ENCODE assay signal across 24 cellular contexts in genomic region chr20:51104960-51105460, GRCh38.
A peak's percentile ranks its signal among the peaks of the same experiment; 100 is the strongest.
DNase-seq lines count a peak whose midpoint lies in the region; TF ChIP-seq lines count a peak whose summit lies in the region.
"Had no signal": no experiment of that assay in that cellular context is flagged by ENCODE, and none has a peak within 500 bp of the region (broad histone marks: within the 10 kb centered on the region; RNA-seq: fewer than 3 reads in every experiment).

No MANE protein-coding gene starts in this region.

- no peak overlapping the region for H3K23ac ChIP-seq in mesenchymal stem cell (ENCODE audit: low read length in 2 of 2)

- H3K9ac ChIP-seq in mesenchymal stem cell (ENCODE audit: low read length): no peak overlapping the region

- peaks cover 7% of the 10 kb centered on the region for H3K9me3 ChIP-seq in mesenchymal stem cell (ENCODE audit: control insufficient read depth, low read length)
- H3K9me3 ChIP-seq: BE2C had no signal

- no peak overlapping the region for H2AK5ac ChIP-seq in mesenchymal stem cell (ENCODE audit: low read length, severe bottlenecking)

- H3K4me2 ChIP-seq in mesenchymal stem cell (ENCODE audit: low read length, poor library complexity, severe bottlenecking): no peak overlapping the region

- peaks cover 34% of the 10 kb centered on the region for H3K27me3 Mint-ChIP-seq in brain

- H3K27me3 ChIP-seq in mesenchymal stem cell (ENCODE audit: control insufficient read depth in 1 of 2, insufficient read depth in 1 of 2, low read length in 2 of 2): peaks cover 40 to 80% of the 10 kb centered on the region in 2 experiments
- H3K27me3 ChIP-seq: BE2C had no signal

- H3K18ac ChIP-seq in mesenchymal stem cell (ENCODE audit: low read depth in 1 of 2, low read length in 2 of 2): no peak overlapping the region

- H3K4me3 Mint-ChIP-seq in brain: no peak overlapping the region
- H3K4me3 Mint-ChIP-seq: CD4-positive, CD25-positive, alpha-beta regulatory T cell; HFFc6 had no signal

- H3K14ac ChIP-seq in mesenchymal stem cell (ENCODE audit: low read length in 2 of 2): no peak overlapping the region

- H2AFZ ChIP-seq in mesenchymal stem cell (ENCODE audit: low read depth, low read length): no peak overlapping the region

- no peak overlapping the region for H3K27ac ChIP-seq in mesenchymal stem cell (ENCODE audit: low read length, poor library complexity, severe bottlenecking)
- H3K27ac ChIP-seq: HL-60 had no signal

- no peak overlapping the region for H2BK15ac ChIP-seq in mesenchymal stem cell (ENCODE audit: low read depth, poor library complexity, severe bottlenecking)

- no peaks in the 10 kb centered on the region for H3K79me1 ChIP-seq in mesenchymal stem cell (replicated peaks; ENCODE audit: low read length, poor library complexity, severe bottlenecking)

- H4K8ac ChIP-seq in mesenchymal stem cell (ENCODE audit: low read length): no peak overlapping the region

- WGBS in mesenchymal stem cell: 70% methylated on average over 3 of the region's 3 CpGs

- peak overlapping the region in 3 of 5 experiments; percentile 83 to 98 (median 86) for H3K27ac Mint-ChIP-seq in brain
- H3K27ac Mint-ChIP-seq: CD4-positive, CD25-positive, alpha-beta regulatory T cell; HFFc6 had no signal

- no peaks in the 10 kb centered on the region for H3K4me1 ChIP-seq in mesenchymal stem cell (ENCODE audit: control insufficient read depth, insufficient read depth, low read depth, low read length)
- H3K4me1 ChIP-seq: BE2C had no signal

- no peak overlapping the region for H3K4ac ChIP-seq in mesenchymal stem cell (ENCODE audit: low read depth in 1 of 2, low read length in 2 of 2)

- no peak overlapping the region for H4K91ac ChIP-seq in mesenchymal stem cell (ENCODE audit: low read length)

- H3K4me1 Mint-ChIP-seq in brain: peaks cover 36% of the 10 kb centered on the region
- H3K4me1 Mint-ChIP-seq: CD4-positive, CD25-positive, alpha-beta regulatory T cell had no signal

- no peaks in the 10 kb centered on the region for H3K36me3 Mint-ChIP-seq in brain
- H3K36me3 Mint-ChIP-seq: CD4-positive, CD25-positive, alpha-beta regulatory T cell had no signal

- H3K36me3 ChIP-seq in mesenchymal stem cell (ENCODE audit: control insufficient read depth in 1 of 2, insufficient read depth in 2 of 2, low read depth in 1 of 2, low read length in 2 of 2): no peaks in the 10 kb centered on the region
- H3K36me3 ChIP-seq: BE2C had no signal

- no peak overlapping the region for H2BK5ac ChIP-seq in mesenchymal stem cell (ENCODE audit: low read depth, low read length, poor library complexity, severe bottlenecking)

- no peak for TF ChIP-seq CTCF in brain (conservative IDR thresholded peaks at IDR 0.05)

- DNase-seq in SIG-M5 treated with dmso at 0.1 percent for 504 hours (lab: John Stamatoyannopoulos, UW; ENCODE audit: unreplicated experiment): peak; percentile 9
- DNase-seq in SIG-M5 (lab: John Stamatoyannopoulos, UW): no peak
- peak; percentile 24 for DNase-seq in mesenchymal stem cell
- DNase-seq in superior temporal gyrus (ENCODE audit: extremely low spot score): no peak
- no peak for DNase-seq in RKO (ENCODE audit: low spot score)
- DNase-seq in NCI-H510A treated with DMSO at 0.1 percent for 48 hours (lab: John Stamatoyannopoulos, UW): no peak
- DNase-seq: 8988T; BE2C; CD4-positive, CD25-positive, alpha-beta regulatory T cell; DMS 273 treated with DMSO at 0.1 percent for 48 hours; DMS79 treated with DMSO at 0.1 percent for 48 hours; HFFc6; KBM-7; MM.1S; NCI-H1105; NCI-H146; NCI-H2029; NCI-H2227 treated with DMSO at 0.1 percent for 48 hours; NCI-H524; NCI-H774; NK-92 treated with Interleukin-12 subunit alpha and Interleukin-12 subunit beta, amount 100 ng/mL, for 24 hours; SW 1271 had no signal

- H3K4me3 ChIP-seq in mesenchymal stem cell (ENCODE audit: insufficient read depth in 1 of 2, low read depth in 1 of 2, low read length in 2 of 2): no peak overlapping the region

- peaks cover 0 to 10% (median 0%) of the 10 kb centered on the region in 5 experiments for H3K9me3 Mint-ChIP-seq in brain
- H3K9me3 Mint-ChIP-seq: CD4-positive, CD25-positive, alpha-beta regulatory T cell; HFFc6 had no signal

- H2BK120ac ChIP-seq in mesenchymal stem cell (ENCODE audit: low read depth, low read length): no peak overlapping the region

- no peak overlapping the region for H2BK12ac ChIP-seq in mesenchymal stem cell (ENCODE audit: low read length in 2 of 2)

Comparison
In these comparisons a context has a peak if more than half of its experiments do, and no peak if none do; other contexts are left out.
1. DNase-seq: peak in SIG-M5 treated with dmso at 0.1 percent for 504 hours (single experiment) and mesenchymal stem cell (single experiment); none in SIG-M5 (single experiment), superior temporal gyrus (single experiment), RKO (single experiment) and NCI-H510A treated with DMSO at 0.1 percent for 48 hours (single experiment).